ENCODE assay signal across 14 cellular contexts in the genomic region with DNA sequence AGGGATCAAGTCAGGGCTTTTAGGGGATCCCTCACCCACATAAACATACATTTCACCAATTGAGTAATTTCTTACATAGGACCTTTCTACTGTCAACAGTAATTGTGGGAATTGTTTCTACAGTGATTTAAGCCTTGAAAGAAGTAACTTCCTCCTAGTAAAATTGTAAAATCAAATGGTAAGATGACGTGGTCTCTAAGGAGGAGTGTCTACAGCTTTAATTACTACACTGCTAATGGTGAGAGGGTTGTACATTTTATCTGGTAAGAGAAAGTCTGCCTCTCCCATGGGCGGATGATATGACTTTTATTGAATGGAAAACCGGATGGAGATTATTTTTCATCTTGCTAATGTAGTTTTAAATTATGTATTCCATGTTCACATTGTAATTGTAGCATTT.
DNase-seq lines count a peak whose midpoint lies in the region; ATAC-seq and TF ChIP-seq lines count a peak whose summit lies in the region.
"Had no signal": no experiment of that assay in that cellular context is flagged by ENCODE, and none has a peak within 500 bp of the region (broad histone marks: within the 10 kb centered on the region; RNA-seq: fewer than 3 reads in every experiment).

No MANE protein-coding gene starts in this region.

- peaks cover 80 to 90% (median 83%) of the 10 kb centered on the region in 10 experiments for H3K4me1 ChIP-seq in BLaER1 treated with 17β-estradiol and CSF1 and Interleukin-3, amounts not matched to agents 10 nM and 100 nM
- H3K4me1 ChIP-seq in CD8-positive, alpha-beta memory T cell (ENCODE audit: insufficient read depth, low read length): peaks cover 20% of the 10 kb centered on the region
- peaks cover 43% of the 10 kb centered on the region for H3K4me1 ChIP-seq in mucosa of descending colon (ENCODE audit: low read depth)
- H3K4me1 ChIP-seq in SJCRH30: no peaks in the 10 kb centered on the region

- no peaks in the 10 kb centered on the region for H3K9me3 Mint-ChIP-seq in CD8-positive, alpha-beta memory T cell
- no peaks in the 10 kb centered on the region for H3K9me3 Mint-ChIP-seq in WTC11

- H3K4me2 ChIP-seq in BLaER1 treated with 17β-estradiol and CSF1 and Interleukin-3, amounts not matched to agents 10 nM and 100 nM: peak overlapping the region; percentile 84 to 96 (median 92)

- H3K4me1 Mint-ChIP-seq in CD8-positive, alpha-beta memory T cell: peaks cover 56 to 66% (median 62%) of the 10 kb centered on the region in 3 donors
- H3K4me1 Mint-ChIP-seq in WTC11: peaks cover 60% of the 10 kb centered on the region

- DNase-seq in CD8-positive, alpha-beta memory T cell: no peak
- DNase-seq in WTC11 (ENCODE audit: low spot score) (no peak), mucosa of descending colon (no peak), NCI-H2107 treated with DMSO at 0.1 percent for 48 hours (lab: John Stamatoyannopoulos, UW; ENCODE audit: unreplicated experiment) (no peak), 8988T (no peak), SJCRH30 (no peak)
- DNase-seq: activated CD4-positive, alpha-beta T cell treated with anti-CD3 and anti-CD28 coated beads for 48 hours; activated gamma-delta T cell treated with Interleukin-2 at 50 U/mL for 16 hours; kidney; NK-92 treated with Interleukin-12 subunit alpha and Interleukin-12 subunit beta, amount 100 ng/mL, for 24 hours; psoas muscle; upper lobe of right lung had no signal

- CTCF ChIA-PET in CD8-positive, alpha-beta memory T cell (lab: Charles Lee): no interaction called here
- CTCF ChIA-PET in WTC11 (lab: Charles Lee): interaction anchor here (0.6 kb wide), 1 partner anchor 1057 kb away, joined by 3 read pairs; the partner anchor contains the start of gene FAM50B

- peak overlapping the region; percentile 55 to 86 (median 74) for H3K4me3 Mint-ChIP-seq in CD8-positive, alpha-beta memory T cell
- no peak overlapping the region for H3K4me3 Mint-ChIP-seq in WTC11

- POLR2A ChIA-PET in CD8-positive, alpha-beta memory T cell (lab: Charles Lee): no interaction called here
- POLR2A ChIA-PET in WTC11 (lab: Charles Lee): no interaction called here

- H3K4me3 ChIP-seq in BLaER1 treated with 17β-estradiol and CSF1 and Interleukin-3, amounts not matched to agents 10 nM and 100 nM: peak overlapping the region in 9 of 10 experiments; percentile 30 to 59 (median 49); a peak in 16 of 20 replicates
- H3K4me3 ChIP-seq in CD8-positive, alpha-beta memory T cell (ENCODE audit: low read length): no peak overlapping the region
- H3K4me3 ChIP-seq in mucosa of descending colon (no peak overlapping the region), SJCRH30 (no peak overlapping the region)
- H3K4me3 ChIP-seq: psoas muscle had no signal

- peak overlapping the region in 6 of 8 donors; percentile 23 to 86 (median 76) for H3K27ac Mint-ChIP-seq in CD8-positive, alpha-beta memory T cell
- H3K27ac Mint-ChIP-seq in WTC11: peak overlapping the region; percentile 19; the same call in 1 of the 2 replicates

- ATAC-seq in WTC11 (no peak), mucosa of descending colon (peak; percentile 66)
- ATAC-seq: psoas muscle, upper lobe of right lung had no signal

- TF ChIP-seq CTCF in WTC11 (IDR thresholded peaks at IDR 0.05) (no peak), mucosa of descending colon (IDR thresholded peaks at IDR 0.05) (no peak)

- intact Hi-C loops in mucosa of descending colon (cut with DNase I, micrococcal nuclease): no loop called here

- peak overlapping the region; percentile 51 to 78 (median 65); a peak in 19 of 22 replicates for H3K9ac ChIP-seq in BLaER1 treated with 17β-estradiol and CSF1 and Interleukin-3, amounts not matched to agents 10 nM and 100 nM

- H3K36me3 Mint-ChIP-seq in CD8-positive, alpha-beta memory T cell: peaks cover 4 to 41% (median 7%) of the 10 kb centered on the region in 3 donors
- peaks cover 8% of the 10 kb centered on the region for H3K36me3 Mint-ChIP-seq in WTC11

- H3K27me3 Mint-ChIP-seq in CD8-positive, alpha-beta memory T cell: peaks cover 0 to 2% of the 10 kb centered on the region in 2 donors
- no peaks in the 10 kb centered on the region for H3K27me3 Mint-ChIP-seq in WTC11 (ENCODE audit: low read depth)

- H3K27ac ChIP-seq in BLaER1 treated with 17β-estradiol and CSF1 and Interleukin-3, amounts not matched to agents 10 nM and 100 nM: peak overlapping the region; percentile 36 to 87 (median 79); a peak in 21 of 22 replicates
- H3K27ac ChIP-seq in CD8-positive, alpha-beta memory T cell (ENCODE audit: low read depth, low read length): no peak overlapping the region
- no peak overlapping the region for H3K27ac ChIP-seq in SJCRH30
- H3K27ac ChIP-seq: C4-2B, psoas muscle, upper lobe of right lung had no signal

- no peaks in the 10 kb centered on the region for H3K27me3 ChIP-seq in BLaER1 treated with 17β-estradiol and CSF1 and Interleukin-3, amounts not matched to agents 10 nM and 100 nM
- no peaks in the 10 kb centered on the region for H3K27me3 ChIP-seq in CD8-positive, alpha-beta memory T cell (ENCODE audit: insufficient read depth, low read length, poor library complexity, severe bottlenecking)
- H3K27me3 ChIP-seq in SJCRH30: no peaks in the 10 kb centered on the region
- H3K27me3 ChIP-seq: upper lobe of right lung had no signal

- H3K9me3 ChIP-seq in BLaER1 treated with 17β-estradiol and CSF1 and Interleukin-3, amounts not matched to agents 10 nM and 100 nM (replicated peaks in 1 of 11): peaks cover 0 to 8% (median 0%) of the 10 kb centered on the region in 11 experiments; a peak in 4 of 22 replicates
- no peaks in the 10 kb centered on the region for H3K9me3 ChIP-seq in CD8-positive, alpha-beta memory T cell (ENCODE audit: low read length)
- no peaks in the 10 kb centered on the region for H3K9me3 ChIP-seq in mucosa of descending colon
- no peaks in the 10 kb centered on the region for H3K9me3 ChIP-seq in SJCRH30 (replicated peaks)
- H3K9me3 ChIP-seq: psoas muscle, upper lobe of right lung had no signal

- H3K36me3 ChIP-seq in BLaER1 treated with 17β-estradiol and CSF1 and Interleukin-3, amounts not matched to agents 10 nM and 100 nM: peaks cover 34 to 61% (median 49%) of the 10 kb centered on the region in 11 experiments
- H3K36me3 ChIP-seq in CD8-positive, alpha-beta memory T cell (ENCODE audit: insufficient read depth, low read length): peaks cover 3% of the 10 kb centered on the region
- no peaks in the 10 kb centered on the region for H3K36me3 ChIP-seq in mucosa of descending colon (ENCODE audit: low read depth)
- H3K36me3 ChIP-seq in SJCRH30: peaks cover 6% of the 10 kb centered on the region; the same call in 1 of the 2 replicates
- H3K36me3 ChIP-seq: upper lobe of right lung had no signal

- peaks cover 0 to 96% (median 25%) of the 10 kb centered on the region in 11 experiments; a peak in 12 of 22 replicates for H4K20me1 ChIP-seq in BLaER1 treated with 17β-estradiol and CSF1 and Interleukin-3, amounts not matched to agents 10 nM and 100 nM

TF ChIP-seq in WTC11, 78 proteins besides CTCF, POLR2A, EP300 and RAD21 (continues in another document):
- TF ChIP-seq E2F5 (CRISPR knock-in tag; IDR thresholded peaks at IDR 0.05) (no peak), ZNF317 (CRISPR knock-in tag; IDR thresholded peaks at IDR 0.05; ENCODE audit: borderline replicate concordance, low read depth) (no peak), ZNF416 (CRISPR knock-in tag; IDR thresholded peaks at IDR 0.05) (no peak), MYBL2 (CRISPR knock-in tag; IDR thresholded peaks at IDR 0.05) (no peak), GTF2I (CRISPR knock-in tag; conservative IDR thresholded peaks at IDR 0.05) (no peak), ZNF396 (CRISPR knock-in tag; IDR thresholded peaks at IDR 0.05; ENCODE audit: borderline replicate concordance) (no peak)
- TF ChIP-seq, protein P1, sequence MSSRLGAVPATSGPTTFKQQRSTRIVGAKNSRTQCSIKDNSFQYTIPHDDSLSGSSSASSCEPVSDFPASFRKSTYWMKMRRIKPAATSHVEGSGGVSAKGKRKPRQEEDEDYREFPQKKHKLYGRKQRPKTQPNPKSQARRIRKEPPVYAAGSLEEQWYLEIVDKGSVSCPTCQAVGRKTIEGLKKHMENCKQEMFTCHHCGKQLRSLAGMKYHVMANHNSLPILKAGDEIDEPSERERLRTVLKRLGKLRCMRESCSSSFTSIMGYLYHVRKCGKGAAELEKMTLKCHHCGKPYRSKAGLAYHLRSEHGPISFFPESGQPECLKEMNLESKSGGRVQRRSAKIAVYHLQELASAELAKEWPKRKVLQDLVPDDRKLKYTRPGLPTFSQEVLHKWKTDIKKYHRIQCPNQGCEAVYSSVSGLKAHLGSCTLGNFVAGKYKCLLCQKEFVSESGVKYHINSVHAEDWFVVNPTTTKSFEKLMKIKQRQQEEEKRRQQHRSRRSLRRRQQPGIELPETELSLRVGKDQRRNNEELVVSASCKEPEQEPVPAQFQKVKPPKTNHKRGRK (CRISPR knock-in tag; IDR thresholded peaks at IDR 0.05; ENCODE audit: borderline replicate concordance): no peak
- TF ChIP-seq, protein P2, sequence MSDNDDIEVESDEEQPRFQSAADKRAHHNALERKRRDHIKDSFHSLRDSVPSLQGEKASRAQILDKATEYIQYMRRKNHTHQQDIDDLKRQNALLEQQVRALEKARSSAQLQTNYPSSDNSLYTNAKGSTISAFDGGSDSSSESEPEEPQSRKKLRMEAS (CRISPR knock-in tag; IDR thresholded peaks at IDR 0.05): no peak

Comparison
In these comparisons a context has a peak if more than half of its experiments do, and no peak if none do; other contexts are left out.
1. H3K27ac ChIP-seq: peak in BLaER1 treated with 17β-estradiol and CSF1 and Interleukin-3, amounts not matched to agents 10 nM and 100 nM (11 of 11); none in CD8-positive, alpha-beta memory T cell (single experiment) and SJCRH30 (single experiment).
2. H3K4me3 ChIP-seq: peak in BLaER1 treated with 17β-estradiol and CSF1 and Interleukin-3, amounts not matched to agents 10 nM and 100 nM (9 of 10); none in CD8-positive, alpha-beta memory T cell (single experiment), mucosa of descending colon (single experiment) and SJCRH30 (single experiment).